Comparison of ENCODE assay signal across 12 cellular contexts in the genomic region with DNA sequence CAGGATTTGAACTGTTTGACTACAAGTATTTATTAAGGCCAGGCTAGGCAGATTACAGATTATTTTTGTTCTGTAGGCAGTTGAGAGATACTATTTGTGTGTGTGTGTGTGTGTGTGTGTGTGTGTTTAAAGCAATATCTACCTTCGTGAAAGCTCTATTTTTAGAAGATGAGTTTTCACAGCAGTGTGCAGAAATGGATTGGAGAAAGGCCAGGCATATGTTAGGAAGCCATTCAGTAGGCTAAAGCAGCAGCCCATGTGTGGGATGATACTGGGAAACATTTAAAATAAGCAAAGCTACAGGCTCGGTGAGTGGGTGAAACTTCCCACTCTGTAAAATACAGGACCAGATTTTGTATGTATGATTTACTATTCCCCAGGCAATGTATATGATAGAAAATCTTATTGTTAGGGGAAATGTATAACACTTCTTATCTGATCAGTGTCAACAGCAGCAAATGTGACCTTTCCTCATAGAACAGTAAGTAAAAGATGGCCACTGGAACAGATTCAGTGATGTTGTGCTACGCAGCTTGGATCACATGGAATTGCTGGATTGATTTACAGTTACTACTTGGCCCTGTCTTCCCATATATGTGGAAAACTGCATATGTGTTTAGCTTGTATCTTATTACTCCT.
"Had no signal": no experiment of that assay in that cellular context is flagged by ENCODE, and none has a peak within 500 bp of the region (broad histone marks: within the 10 kb centered on the region; RNA-seq: fewer than 3 reads in every experiment).

No MANE protein-coding gene starts in this region.

- DNase-seq: activated CD4-positive, alpha-beta T cell treated with anti-CD3 and anti-CD28 coated beads for 1 hour; activated CD4-positive, alpha-beta T cell treated with anti-CD3 and anti-CD28 coated beads, Interleukin-2, amount 50 U/mL, for 48 hours; activated gamma-delta T cell; activated T-cell treated with anti-CD3 and anti-CD28 coated beads, Interleukin-2, amount 50 U/mL, for 4 hours; colonic mucosa; gastrocnemius medialis; kidney glomerular epithelial cell; midbrain; natural killer cell; T-helper 9 cell; thyroid gland had no signal

- H3K4me3 ChIP-seq: colonic mucosa, gastrocnemius medialis, lung, thyroid gland had no signal

- H3K27ac ChIP-seq: colonic mucosa, gastrocnemius medialis, thyroid gland had no signal

- H3K27me3 ChIP-seq: colonic mucosa, gastrocnemius medialis, thyroid gland had no signal

- H3K36me3 ChIP-seq: colonic mucosa, gastrocnemius medialis, thyroid gland had no signal

- H3K4me1 ChIP-seq: colonic mucosa, gastrocnemius medialis, thyroid gland had no signal

- H3K9me3 ChIP-seq: colonic mucosa, gastrocnemius medialis, thyroid gland had no signal

- ATAC-seq: activated T-cell treated with anti-CD3 and anti-CD28 coated beads, Interleukin-2, amount 50 U/mL, for 4 hours; gastrocnemius medialis; natural killer cell had no signal
